Comparison of ENCODE assay signal across 14 cellular contexts in genomic region chr1:212124891-212125582, GRCh38.
DNase-seq lines count a peak whose midpoint lies in the region; ATAC-seq and TF ChIP-seq lines count a peak whose summit lies in the region.
"Had no signal": no experiment of that assay in that cellular context is flagged by ENCODE, and none has a peak within 500 bp of the region (broad histone marks: within the 10 kb centered on the region; RNA-seq: fewer than 3 reads in every experiment).

No MANE protein-coding gene starts in this region.

- no peaks in the 10 kb centered on the region for H3K4me1 ChIP-seq in colonic mucosa
- H3K4me1 ChIP-seq in neutrophil (ENCODE audit: control insufficient read depth in 1 of 2, insufficient read depth in 1 of 2, low read depth in 1 of 2, low read length in 1 of 2), result peaks cover 34 to 38% of the 10 kb centered on the region in 2 experiments

- no peaks in the 10 kb centered on the region for H3K9me3 Mint-ChIP-seq in activated CD8-positive, alpha-beta memory T cell treated with anti-CD3 and anti-CD28 coated beads, Interleukin-2, amount 10 ng/mL, durations not matched to agents 7 days and 5 days (ENCODE audit: low read depth)
- H3K9me3 Mint-ChIP-seq: activated naive CD4-positive, alpha-beta T cell treated with anti-CD3 and anti-CD28 coated beads, Interleukin-2, amount 50 U/mL, for 72 hours had no signal

- H3K27ac Mint-ChIP-seq in activated CD8-positive, alpha-beta memory T cell treated with anti-CD3 and anti-CD28 coated beads, Interleukin-2, amount 10 ng/mL, durations not matched to agents 7 days and 5 days, result peak overlapping the region; percentile 13

- no peaks in the 10 kb centered on the region for H3K36me3 ChIP-seq in colonic mucosa
- no peaks in the 10 kb centered on the region for H3K36me3 ChIP-seq in neutrophil

- intact Hi-C loops in colonic mucosa (cut with DNase I), result no loop called here

- peak overlapping the region; percentile 53 for H3K27ac ChIP-seq in colonic mucosa
- peak overlapping the region; percentile 68 for H3K27ac ChIP-seq in neutrophil
- H3K27ac ChIP-seq: SK-N-MC had no signal

- H3K9ac ChIP-seq in colonic mucosa (ENCODE audit: low read depth in 2 of 2, low read length in 2 of 2), result no peak overlapping the region

- CTCF ChIA-PET in activated CD8-positive, alpha-beta memory T cell treated with anti-CD3 and anti-CD28 coated beads, Interleukin-2, amount 10 ng/mL, durations not matched to agents 7 days and 5 days (lab: Charles Lee), result no interaction called here

- H3K27me3 Mint-ChIP-seq in activated CD8-positive, alpha-beta memory T cell treated with anti-CD3 and anti-CD28 coated beads, Interleukin-2, amount 10 ng/mL, durations not matched to agents 7 days and 5 days, result no peaks in the 10 kb centered on the region

- no peak for TF ChIP-seq POLR2A in NB4 (IDR thresholded peaks at IDR 0.05; ENCODE audit: extremely low read depth, insufficient read length)

- peak; percentile 45 for DNase-seq in activated CD8-positive, alpha-beta memory T cell treated with anti-CD3 and anti-CD28 coated beads, Interleukin-2, amount 10 ng/mL, durations not matched to agents 7 days and 5 days
- no peak for DNase-seq in activated CD8-positive, alpha-beta memory T cell treated with anti-CD3 and anti-CD28 coated beads for 24 hours
- DNase-seq in NB4 (ENCODE audit: low read depth), result peak; percentile 73
- peak; percentile 79 for DNase-seq in colonic mucosa
- DNase-seq in retina, result no peak
- DNase-seq: ACHN; activated CD4-positive, alpha-beta T cell treated with anti-CD3 and anti-CD28 coated beads, Interleukin-2, amount 50 U/mL, for 48 hours; NCI-H1417 treated with DMSO at 0.1 percent for 48 hours; NCI-H69 had no signal

- H3K4me1 Mint-ChIP-seq in activated CD8-positive, alpha-beta memory T cell treated with anti-CD3 and anti-CD28 coated beads, Interleukin-2, amount 10 ng/mL, durations not matched to agents 7 days and 5 days, result peaks cover 21% of the 10 kb centered on the region

- no peak overlapping the region for H3K4me3 ChIP-seq in NB4 (ENCODE audit: low read depth, low read length)
- H3K4me3 ChIP-seq in colonic mucosa, result no peak overlapping the region
- peak overlapping the region in 1 of 2 experiments; percentile 0 for H3K4me3 ChIP-seq in neutrophil (ENCODE audit: low read depth in 1 of 2, low read length in 1 of 2)
- H3K4me3 ChIP-seq: SK-N-MC had no signal

- H3K36me3 Mint-ChIP-seq in activated CD8-positive, alpha-beta memory T cell treated with anti-CD3 and anti-CD28 coated beads, Interleukin-2, amount 10 ng/mL, durations not matched to agents 7 days and 5 days, result peaks cover 20% of the 10 kb centered on the region

- peak; percentile 66 for ATAC-seq in activated CD8-positive, alpha-beta memory T cell treated with anti-CD3 and anti-CD28 coated beads, Interleukin-2, amount 10 ng/mL, durations not matched to agents 7 days and 5 days
- ATAC-seq in HG03025 (IDR thresholded peaks at IDR 0.05; ENCODE audit: low FRiP score, unreplicated experiment), result no peak
- ATAC-seq in HG02763 (IDR thresholded peaks at IDR 0.05; ENCODE audit: unreplicated experiment), result no peak

- H3K4me3 Mint-ChIP-seq in activated CD8-positive, alpha-beta memory T cell treated with anti-CD3 and anti-CD28 coated beads, Interleukin-2, amount 10 ng/mL, durations not matched to agents 7 days and 5 days, result no peak overlapping the region

- H3K9me3 ChIP-seq in colonic mucosa (no peaks in the 10 kb centered on the region), neutrophil (no peaks in the 10 kb centered on the region)

- H3K27me3 ChIP-seq in colonic mucosa (no peaks in the 10 kb centered on the region), neutrophil (no peaks in the 10 kb centered on the region)

- TF ChIP-seq CTCF in NB4 (IDR thresholded peaks at IDR 0.05; ENCODE audit: low read depth, low read length) (no peak), colonic mucosa (IDR thresholded peaks at IDR 0.05) (no peak), neutrophil (IDR thresholded peaks at IDR 0.05) (no peak)

Comparison
In these comparisons a context has a peak if more than half of its experiments do, and no peak if none do; other contexts are left out.
1. DNase-seq: peak in activated CD8-positive, alpha-beta memory T cell treated with anti-CD3 and anti-CD28 coated beads, Interleukin-2, amount 10 ng/mL, durations not matched to agents 7 days and 5 days (single experiment), NB4 (single experiment) and colonic mucosa (single experiment); none in activated CD8-positive, alpha-beta memory T cell treated with anti-CD3 and anti-CD28 coated beads for 24 hours (single experiment) and retina (single experiment).